Comparison of ENCODE assay signal across 22 cellular contexts in genomic region chr20:4162766-4163165, GRCh38. TPM values are rescaled to one million over a fixed set of nuclear protein-coding genes. Genes with fewer than 3 reads are reported as not detected.
DNase-seq lines count a peak whose midpoint lies in the region; ATAC-seq, FAIRE-seq and TF ChIP-seq lines count a peak whose summit lies in the region.
"Had no signal": no experiment of that assay in that cellular context is flagged by ENCODE, and none has a peak within 500 bp of the region (broad histone marks: within the 10 kb centered on the region; RNA-seq: fewer than 3 reads in every experiment).

No MANE protein-coding gene starts in this region.

- no peak overlapping the region for H3K9ac ChIP-seq in H9 (ENCODE audit: extremely low read depth, insufficient read length, low read length)
- no peak overlapping the region for H3K9ac ChIP-seq in kidney (ENCODE audit: low read length in 2 of 2)

- no peak overlapping the region for H4K8ac ChIP-seq in H9 (replicated peaks; ENCODE audit: insufficient read length, low read depth, low read length)

- H3K79me2 ChIP-seq in H9 (ENCODE audit: insufficient read depth, low read length) = no peaks in the 10 kb centered on the region

- H3K79me1 ChIP-seq in H9 (ENCODE audit: insufficient read depth, low read depth, low read length, poor library complexity, severe bottlenecking) = no peaks in the 10 kb centered on the region

- no peak overlapping the region for H2AK5ac ChIP-seq in H9 (ENCODE audit: insufficient read length, low read length)

- no peak for DNase-seq in H9
- DNase-seq in activated T-helper 1 cell treated with anti-CD3 and anti-CD28 coated beads, Interleukin-12 subunit alpha, Interleukin-12 subunit beta, Interleukin-2, Interleukin-4 antibody, amounts not matched to agents 30 ng/mL and 10 ng/mL and 1 ng/mL, durations not matched to agents 14 hours and 24 hours and 36 hours (ENCODE audit: low spot score) = no peak
- DNase-seq in kidney = peak; percentile 54
- DNase-seq in spleen = peak; percentile 51
- no peak for DNase-seq in stimulated activated naive CD8-positive, alpha-beta T cell treated with anti-CD3 and anti-CD28 coated beads, Interleukin-15, amount 100 ng/mL, for 72 hours
- DNase-seq in activated CD8-positive, alpha-beta memory T cell treated with anti-CD3 and anti-CD28 coated beads, Interleukin-2, amount 50 U/mL, for 4 hours = no peak
- DNase-seq in activated CD4-positive, alpha-beta T cell treated with anti-CD3 and anti-CD28 coated beads, Interleukin-2, amount 50 U/mL, for 4 hours = no peak
- DNase-seq: activated CD4-positive, alpha-beta T cell treated with anti-CD3 and anti-CD28 coated beads for 36 hours; activated naive CD8-positive, alpha-beta T cell treated with anti-CD3 and anti-CD28 coated beads for 36 hours; DND-41; naive thymus-derived CD8-positive, alpha-beta T cell; NCI-H1105; NCI-H2029; NCI-H345; NCI-H774; OCI-M1; SHP77 treated with DMSO at 0.1 percent for 48 hours; stimulated activated CD4-positive, alpha-beta T cell treated with anti-CD3 and anti-CD28 coated beads, Interleukin-1b, Interleukin-23, amount 100 ng/mL, for 48 hours had no signal

- no peak overlapping the region for H2BK120ac ChIP-seq in H9 (ENCODE audit: low read depth, low read length, poor library complexity, severe bottlenecking)

- no peaks in the 10 kb centered on the region for H3K27me3 ChIP-seq in H9 (ENCODE audit: insufficient read depth, low read length)
- H3K27me3 ChIP-seq in spleen (replicated peaks in 1 of 7) = peaks cover 0 to 9% (median 0%) of the 10 kb centered on the region in 7 donors

- no peak for TF ChIP-seq POLR2A in spleen (IDR thresholded peaks at IDR 0.05)

- H4K91ac ChIP-seq in H9 (ENCODE audit: insufficient read length, low read depth, low read length) = no peak overlapping the region

- no peaks in the 10 kb centered on the region; a peak in 1 of 7 replicates for H3K36me3 Mint-ChIP-seq in H9 (ENCODE audit: insufficient read depth in 1 of 3, low read depth in 3 of 3)
- H3K36me3 Mint-ChIP-seq in activated T-helper 1 cell treated with anti-CD3 and anti-CD28 coated beads, Interleukin-12 subunit alpha, Interleukin-12 subunit beta, Interleukin-2, Interleukin-4 antibody, amounts not matched to agents 30 ng/mL and 10 ng/mL and 1 ng/mL, durations not matched to agents 14 hours and 24 hours and 36 hours (ENCODE audit: low read depth) = peaks cover 9% of the 10 kb centered on the region
- H3K36me3 Mint-ChIP-seq: activated naive CD8-positive, alpha-beta T cell treated with anti-CD3 and anti-CD28 coated beads for 36 hours; naive thymus-derived CD8-positive, alpha-beta T cell had no signal

- H3K14ac ChIP-seq in H9 (ENCODE audit: insufficient read depth, low read length) = no peak overlapping the region

- ATAC-seq in stimulated activated naive CD8-positive, alpha-beta T cell treated with anti-CD3 and anti-CD28 coated beads, Interleukin-15, amount 100 ng/mL, for 72 hours = no peak
- no peak for ATAC-seq in GM19324 (IDR thresholded peaks at IDR 0.05; ENCODE audit: low FRiP score, unreplicated experiment)
- ATAC-seq: activated CD4-positive, alpha-beta T cell treated with anti-CD3 and anti-CD28 coated beads for 36 hours; GM12878; naive thymus-derived CD8-positive, alpha-beta T cell had no signal

- H3K4me1 ChIP-seq in H9 (ENCODE audit: insufficient read depth, low read length) (no peaks in the 10 kb centered on the region; the same call in 1 of the 2 replicates), kidney (ENCODE audit: control insufficient read depth in 1 of 2, insufficient read depth in 1 of 2, low read depth in 1 of 2, low read length in 2 of 2) (peaks cover 0 to 9% of the 10 kb centered on the region in 2 donors), spleen (peaks cover 6 to 24% (median 20%) of the 10 kb centered on the region in 6 donors)

- H3K27ac Mint-ChIP-seq in H9 = peak overlapping the region in 2 of 3 experiments; percentile 6 to 78; a peak in 2 of 7 replicates
- peak overlapping the region; percentile 73 for H3K27ac Mint-ChIP-seq in activated T-helper 1 cell treated with anti-CD3 and anti-CD28 coated beads, Interleukin-12 subunit alpha, Interleukin-12 subunit beta, Interleukin-2, Interleukin-4 antibody, amounts not matched to agents 30 ng/mL and 10 ng/mL and 1 ng/mL, durations not matched to agents 14 hours and 24 hours and 36 hours
- no peak overlapping the region for H3K27ac Mint-ChIP-seq in stimulated activated naive CD8-positive, alpha-beta T cell treated with anti-CD3 and anti-CD28 coated beads, Interleukin-15, amount 100 ng/mL, for 72 hours
- H3K27ac Mint-ChIP-seq: activated naive CD8-positive, alpha-beta T cell treated with anti-CD3 and anti-CD28 coated beads for 36 hours had no signal

- TF ChIP-seq CTCF in H9 (conservative IDR thresholded peaks at IDR 0.05) (no peak), kidney (IDR thresholded peaks at IDR 0.05; ENCODE audit: borderline replicate concordance, extremely low read depth, insufficient read depth) (no peak), spleen (IDR thresholded peaks at IDR 0.05 in 8 of 11, conservative IDR thresholded peaks at IDR 0.05 in 3 of 11) (no peak)

- H3K27ac ChIP-seq in H9 (ENCODE audit: insufficient read length, low read depth, low read length) (no peak overlapping the region), kidney (ENCODE audit: low read depth in 2 of 2, low read length in 2 of 2) (no peak overlapping the region), spleen (no peak overlapping the region)
- H3K27ac ChIP-seq: thoracic aorta had no signal

- no peaks in the 10 kb centered on the region for H4K20me1 ChIP-seq in H9 (ENCODE audit: control insufficient read depth, insufficient read depth, insufficient read length)

- no peaks in the 10 kb centered on the region for H3K9me3 ChIP-seq in H9 (ENCODE audit: control insufficient read depth, low read depth, low read length)
- H3K9me3 ChIP-seq in kidney (ENCODE audit: control insufficient read depth in 1 of 2, low read length in 2 of 2) = no peaks in the 10 kb centered on the region
- H3K9me3 ChIP-seq in spleen = no peaks in the 10 kb centered on the region
- H3K9me3 ChIP-seq: thoracic aorta had no signal

- H4K5ac ChIP-seq in H9 (ENCODE audit: insufficient read length, low read depth, low read length) = no peak overlapping the region

- no CpG with 5 or more reads among the region's 8 CpGs for WGBS in H9 (ENCODE audit: extremely low coverage, insufficient read length, low lambda C conversion rate)
- 93 to 95% (median 93%) methylated on average over 8 of the region's 8 CpGs for WGBS in spleen, 5 donors

- H3T11ph ChIP-seq in H9 (ENCODE audit: low read length) = no peak overlapping the region

- H3K18ac ChIP-seq in H9 (ENCODE audit: insufficient read length, low read depth, low read length) = no peak overlapping the region

- H3K27me3 Mint-ChIP-seq in H9 (ENCODE audit: low read depth) = no peaks in the 10 kb centered on the region; the same call in 1 of the 2 replicates
- peaks cover 2% of the 10 kb centered on the region for H3K27me3 Mint-ChIP-seq in activated T-helper 1 cell treated with anti-CD3 and anti-CD28 coated beads, Interleukin-12 subunit alpha, Interleukin-12 subunit beta, Interleukin-2, Interleukin-4 antibody, amounts not matched to agents 30 ng/mL and 10 ng/mL and 1 ng/mL, durations not matched to agents 14 hours and 24 hours and 36 hours (ENCODE audit: insufficient read depth)
- peaks cover 24% of the 10 kb centered on the region for H3K27me3 Mint-ChIP-seq in stimulated activated naive CD8-positive, alpha-beta T cell treated with anti-CD3 and anti-CD28 coated beads, Interleukin-15, amount 100 ng/mL, for 72 hours

- H2BK20ac ChIP-seq in H9 (ENCODE audit: low read depth, low read length, poor library complexity, severe bottlenecking) = no peak overlapping the region

- H3K23ac ChIP-seq in H9 (ENCODE audit: insufficient read length, low read depth, low read length) = no peak overlapping the region

- no peak overlapping the region for H3K56ac ChIP-seq in H9 (ENCODE audit: insufficient read length, low read depth, low read length)

- H3K4me2 ChIP-seq in H9 (ENCODE audit: insufficient read depth, insufficient read length, low read length) = no peak overlapping the region

- intact Hi-C loops in activated T-helper 1 cell treated with anti-CD3 and anti-CD28 coated beads, Interleukin-12 subunit alpha, Interleukin-12 subunit beta, Interleukin-2, Interleukin-4 antibody, amounts not matched to agents 30 ng/mL and 10 ng/mL and 1 ng/mL, durations not matched to agents 14 hours and 24 hours and 36 hours (cut with micrococcal nuclease) = no loop called here
- intact Hi-C loops in kidney (cut with DNase I) = no loop called here
- intact Hi-C loops in spleen (cut with DNase I; ENCODE audit: low total_unique reads) = no loop called here

- 0 out of 5 replicates have a peak overlapping the region, but pooled peaks of 1 of the 2 experiments have one; percentile 46 for H3K4me3 Mint-ChIP-seq in H9
- H3K4me3 Mint-ChIP-seq in activated T-helper 1 cell treated with anti-CD3 and anti-CD28 coated beads, Interleukin-12 subunit alpha, Interleukin-12 subunit beta, Interleukin-2, Interleukin-4 antibody, amounts not matched to agents 30 ng/mL and 10 ng/mL and 1 ng/mL, durations not matched to agents 14 hours and 24 hours and 36 hours = no peak overlapping the region
- H3K4me3 Mint-ChIP-seq in stimulated activated naive CD8-positive, alpha-beta T cell treated with anti-CD3 and anti-CD28 coated beads, Interleukin-15, amount 100 ng/mL, for 72 hours = no peak overlapping the region
- H3K4me3 Mint-ChIP-seq: activated CD4-positive, alpha-beta T cell treated with anti-CD3 and anti-CD28 coated beads for 36 hours; activated naive CD8-positive, alpha-beta T cell treated with anti-CD3 and anti-CD28 coated beads for 36 hours had no signal

- no peak overlapping the region for H3K4me3 ChIP-seq in kidney (ENCODE audit: low read length in 2 of 2)
- no peak overlapping the region for H3K4me3 ChIP-seq in spleen
- H3K4me3 ChIP-seq: GM12878, thoracic aorta had no signal

- no peak overlapping the region for H2BK15ac ChIP-seq in H9 (ENCODE audit: low read depth, low read length)

- peaks cover 44 to 62% of the 10 kb centered on the region in 2 experiments for H3K4me1 Mint-ChIP-seq in H9
- peaks cover 79% of the 10 kb centered on the region for H3K4me1 Mint-ChIP-seq in activated T-helper 1 cell treated with anti-CD3 and anti-CD28 coated beads, Interleukin-12 subunit alpha, Interleukin-12 subunit beta, Interleukin-2, Interleukin-4 antibody, amounts not matched to agents 30 ng/mL and 10 ng/mL and 1 ng/mL, durations not matched to agents 14 hours and 24 hours and 36 hours (ENCODE audit: low read depth)
- peaks cover 49% of the 10 kb centered on the region for H3K4me1 Mint-ChIP-seq in stimulated activated naive CD8-positive, alpha-beta T cell treated with anti-CD3 and anti-CD28 coated beads, Interleukin-15, amount 100 ng/mL, for 72 hours

- H3K36me3 ChIP-seq in kidney (ENCODE audit: control insufficient read depth in 1 of 2, insufficient read depth in 2 of 2, low read length in 2 of 2) = no peaks in the 10 kb centered on the region
- no peaks in the 10 kb centered on the region for H3K36me3 ChIP-seq in spleen
- H3K36me3 ChIP-seq: thoracic aorta had no signal

- H3K23me2 ChIP-seq in H9 (ENCODE audit: insufficient read length, low read depth, low read length, poor library complexity, severe bottlenecking) = no peaks in the 10 kb centered on the region

- no peak overlapping the region for H3K4ac ChIP-seq in H9 (ENCODE audit: low read depth, low read length)

- H2AFZ ChIP-seq in H9 (ENCODE audit: low read length) = no peak overlapping the region

- H2BK5ac ChIP-seq in H9 (ENCODE audit: insufficient read length, low read length) = no peak overlapping the region

- H2BK12ac ChIP-seq in H9 (ENCODE audit: insufficient read length, low read depth, low read length) = no peak overlapping the region

- FAIRE-seq in kidney (lab: Jason Lieb, UNC) = no peak
- FAIRE-seq: colon, GM12878 had no signal

- H3K9me3 Mint-ChIP-seq in H9 = no peaks in the 10 kb centered on the region
- H3K9me3 Mint-ChIP-seq in activated T-helper 1 cell treated with anti-CD3 and anti-CD28 coated beads, Interleukin-12 subunit alpha, Interleukin-12 subunit beta, Interleukin-2, Interleukin-4 antibody, amounts not matched to agents 30 ng/mL and 10 ng/mL and 1 ng/mL, durations not matched to agents 14 hours and 24 hours and 36 hours = no peaks in the 10 kb centered on the region
- H3K9me3 Mint-ChIP-seq in stimulated activated naive CD8-positive, alpha-beta T cell treated with anti-CD3 and anti-CD28 coated beads, Interleukin-15, amount 100 ng/mL, for 72 hours = no peaks in the 10 kb centered on the region
- H3K9me3 Mint-ChIP-seq: activated naive CD8-positive, alpha-beta T cell treated with anti-CD3 and anti-CD28 coated beads for 36 hours; naive thymus-derived CD8-positive, alpha-beta T cell had no signal

RNA-seq across cellular contexts. Expression of gene SMOX, which starts 14.1 kb away (rescaled TPM):
- 7.4 and 10.3 TPM in 2 replicates for total RNA-seq in H9 (2021)
- total RNA-seq in activated T-helper 1 cell treated with anti-CD3 and anti-CD28 coated beads, Interleukin-12 subunit alpha, Interleukin-12 subunit beta, Interleukin-2, Interleukin-4 antibody, amounts not matched to agents 30 ng/mL and 10 ng/mL and 1 ng/mL, durations not matched to agents 14 hours and 24 hours and 36 hours = 34.5 and 34.7 TPM in 2 replicates
- 21.0 TPM for total RNA-seq in kidney
- polyA plus RNA-seq in kidney (ENCODE audit: insufficient read depth, low read depth, low replicate concordance) = 6.3 TPM
- 10 to 100 TPM in 2 of 7 donors, 1 to 10 TPM in 5; 5.2 to 12.9 (median 8.3) TPM for total RNA-seq in spleen
- 1 to 10 TPM; 4.2 to 4.9 (median 4.6) TPM for polyA plus RNA-seq in spleen

Comparison
In these comparisons a context has a peak if more than half of its experiments do, and no peak if none do; other contexts are left out.
1. DNase-seq: peak in kidney (single experiment) and spleen (single experiment); none in H9 (single experiment), activated T-helper 1 cell treated with anti-CD3 and anti-CD28 coated beads, Interleukin-12 subunit alpha, Interleukin-12 subunit beta, Interleukin-2, Interleukin-4 antibody, amounts not matched to agents 30 ng/mL and 10 ng/mL and 1 ng/mL, durations not matched to agents 14 hours and 24 hours and 36 hours (single experiment), stimulated activated naive CD8-positive, alpha-beta T cell treated with anti-CD3 and anti-CD28 coated beads, Interleukin-15, amount 100 ng/mL, for 72 hours (0 of 2), activated CD8-positive, alpha-beta memory T cell treated with anti-CD3 and anti-CD28 coated beads, Interleukin-2, amount 50 U/mL, for 4 hours (single experiment) and activated CD4-positive, alpha-beta T cell treated with anti-CD3 and anti-CD28 coated beads, Interleukin-2, amount 50 U/mL, for 4 hours (0 of 2).
2. H3K27ac Mint-ChIP-seq: peak in H9 (2 of 3) and activated T-helper 1 cell treated with anti-CD3 and anti-CD28 coated beads, Interleukin-12 subunit alpha, Interleukin-12 subunit beta, Interleukin-2, Interleukin-4 antibody, amounts not matched to agents 30 ng/mL and 10 ng/mL and 1 ng/mL, durations not matched to agents 14 hours and 24 hours and 36 hours (single experiment); none in stimulated activated naive CD8-positive, alpha-beta T cell treated with anti-CD3 and anti-CD28 coated beads, Interleukin-15, amount 100 ng/mL, for 72 hours (0 of 2).